Comparison of ENCODE assay signal across 17 cellular contexts in genomic region chr6:106199331-106199730, GRCh38.
"Had no signal": no experiment of that assay in that cellular context is flagged by ENCODE, and none has a peak within 500 bp of the region (broad histone marks: within the 10 kb centered on the region; RNA-seq: fewer than 3 reads in every experiment).

No MANE protein-coding gene starts in this region.

- H3K27ac Mint-ChIP-seq: activated naive CD4-positive, alpha-beta T cell treated with anti-CD3 and anti-CD28 coated beads for 36 hours; activated T-helper 17 cell treated with anti-CD3 and anti-CD28 coated beads, Interleukin-2, amount 50 U/mL, for 72 hours; neural progenitor cell; stimulated activated effector memory CD8-positive, alpha-beta T cell treated with anti-CD3 and anti-CD28 coated beads, Interleukin-12 subunit alpha, Interleukin-12 subunit beta, amount 100 ng/mL, for 72 hours had no signal

- ATAC-seq: left colon; lower lobe of right lung; stimulated activated effector memory CD8-positive, alpha-beta T cell treated with anti-CD3 and anti-CD28 coated beads, Interleukin-12 subunit alpha, Interleukin-12 subunit beta, amount 100 ng/mL, for 72 hours had no signal

- H3K4me1 Mint-ChIP-seq: neural progenitor cell had no signal

- H3K27me3 Mint-ChIP-seq: activated T-helper 17 cell treated with anti-CD3 and anti-CD28 coated beads, Interleukin-2, amount 50 U/mL, for 72 hours had no signal

- DNase-seq: activated CD4-positive, alpha-beta T cell treated with anti-CD3 and anti-CD28 coated beads, Interleukin-2, amount 50 U/mL, for 1 hour; activated naive CD4-positive, alpha-beta T cell treated with anti-CD3 and anti-CD28 coated beads for 36 hours; caudate nucleus; colonic mucosa; glutamatergic neuron; left colon; lower lobe of right lung; midbrain; ovary; sigmoid colon; stimulated activated CD4-positive, alpha-beta T cell treated with anti-CD3 and anti-CD28 coated beads, Interleukin-12 subunit alpha, Interleukin-12 subunit beta, amount 100 ng/mL, for 4 hours; stimulated activated CD4-positive, alpha-beta T cell treated with anti-CD3 and anti-CD28 coated beads, Interleukin-2, amount 100 ng/mL, for 24 hours had no signal

- H3K4me3 ChIP-seq: colonic mucosa, esophagus muscularis mucosa, lower lobe of right lung, neural progenitor cell, ovary, sigmoid colon, thoracic aorta had no signal

- H3K9me3 Mint-ChIP-seq: activated naive CD4-positive, alpha-beta T cell treated with anti-CD3 and anti-CD28 coated beads for 36 hours; activated T-helper 17 cell treated with anti-CD3 and anti-CD28 coated beads, Interleukin-2, amount 50 U/mL, for 72 hours; neural progenitor cell; stimulated activated effector memory CD8-positive, alpha-beta T cell treated with anti-CD3 and anti-CD28 coated beads, Interleukin-12 subunit alpha, Interleukin-12 subunit beta, amount 100 ng/mL, for 72 hours had no signal

- H3K4me3 Mint-ChIP-seq: activated naive CD4-positive, alpha-beta T cell treated with anti-CD3 and anti-CD28 coated beads for 36 hours; activated T-helper 17 cell treated with anti-CD3 and anti-CD28 coated beads, Interleukin-2, amount 50 U/mL, for 72 hours; neural progenitor cell; stimulated activated effector memory CD8-positive, alpha-beta T cell treated with anti-CD3 and anti-CD28 coated beads, Interleukin-12 subunit alpha, Interleukin-12 subunit beta, amount 100 ng/mL, for 72 hours had no signal
